1 cellular context compared by ENCODE assay signal in the genomic region with DNA sequence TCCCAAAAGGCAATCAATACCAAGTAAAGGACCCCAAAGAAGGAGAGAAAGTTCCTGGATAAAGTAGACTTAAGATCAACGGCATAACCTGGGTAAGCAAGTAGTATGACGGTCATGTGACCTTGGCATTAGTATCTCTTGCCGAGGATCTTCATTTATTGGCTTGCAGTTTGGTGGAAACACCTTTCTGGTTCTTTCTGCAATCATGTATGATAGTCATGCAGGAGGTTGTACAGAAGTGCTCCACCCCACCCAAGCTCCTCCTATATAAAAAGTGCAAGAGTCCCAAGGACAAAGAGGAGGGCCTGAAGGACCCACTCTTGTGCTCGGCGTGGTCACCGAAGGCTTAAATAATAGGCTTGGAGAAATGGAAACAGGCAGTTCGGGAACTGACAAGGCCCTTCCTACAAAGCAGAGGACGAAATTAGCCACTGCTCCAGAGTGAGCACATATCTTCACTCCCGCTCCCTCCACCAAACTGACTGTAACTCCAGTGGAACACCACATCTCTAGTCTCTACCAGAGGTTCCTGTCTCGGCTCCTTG.
TF ChIP-seq lines count a peak whose summit lies in the region.

No MANE protein-coding gene starts in this region.

TF ChIP-seq in endothelial cell of umbilical vein, 7 proteins besides CTCF, POLR2A, EP300 and RAD21:
- TF ChIP-seq JUN (IDR thresholded peaks at IDR 0.05; ENCODE audit: borderline replicate concordance, insufficient read depth, insufficient read length, low read depth) (no peak), EZH2 (IDR thresholded peaks at IDR 0.05; ENCODE audit: borderline replicate concordance, low read depth, low read length, severe bottlenecking) (no peak), FOS (IDR thresholded peaks at IDR 0.05; ENCODE audit: borderline replicate concordance, insufficient read depth, low read length) (no peak), GATA2 (IDR thresholded peaks at IDR 0.05; ENCODE audit: insufficient read depth, insufficient read length, low read depth, low read length) (no peak), POLR2AphosphoS5 (IDR thresholded peaks at IDR 0.05; ENCODE audit: insufficient read depth, low read depth, low read length) (no peak), MYC (IDR thresholded peaks at IDR 0.05; ENCODE audit: low read depth, low read length) (no peak)
- TF ChIP-seq, protein P1, sequence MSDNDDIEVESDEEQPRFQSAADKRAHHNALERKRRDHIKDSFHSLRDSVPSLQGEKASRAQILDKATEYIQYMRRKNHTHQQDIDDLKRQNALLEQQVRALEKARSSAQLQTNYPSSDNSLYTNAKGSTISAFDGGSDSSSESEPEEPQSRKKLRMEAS (IDR thresholded peaks at IDR 0.05; ENCODE audit: insufficient read depth, insufficient read length), result no peak
TF ChIP-seq in endothelial cell of umbilical vein: peak in this region for 0.
